In genomic region chr12:68863886-68864454, GRCh38 we compare ENCODE assay signal across 8 cellular contexts. TPM values are rescaled to one million over a fixed set of nuclear protein-coding genes. Genes with fewer than 3 reads are reported as not detected.
DNase-seq lines count a peak whose midpoint lies in the region; ATAC-seq and TF ChIP-seq lines count a peak whose summit lies in the region.
"Not testable (repeated sequence)": the region's sequence is repeated elsewhere in the genome, so short reads cannot be mapped to it uniquely, and the experiment has no call there.

No MANE protein-coding gene starts in this region.

- not testable (repeated sequence) for H3K4me1 ChIP-seq in GM23248 (ENCODE audit: insufficient read depth); tibial artery

- H3K4me3 ChIP-seq in GM23248, result peak overlapping the region; percentile 24; the same call in 1 of the 2 replicates
- not testable (repeated sequence) for H3K4me3 ChIP-seq in tibial artery

- 73 to 76% methylated on average over 8 of the region's 8 CpGs for WGBS in GM23248 (ENCODE audit: low coverage in 1 of 2, low lambda C conversion rate in 2 of 2, missing lambda C conversion rate in 2 of 2), 2 experiments

- in situ Hi-C loops in GM23248 (cut with MboI), result loop anchor here (25.0 kb wide), 1 partner anchor 373 kb away; the partner anchor contains the start of gene CPSF6

- H3K36me3 ChIP-seq in GM23248 (ENCODE audit: low read depth); tibial artery: not testable (repeated sequence)

- not testable (repeated sequence) for H3K27ac ChIP-seq in GM23248, epithelial cell of prostate, tibial artery

- intact Hi-C loops in tibial artery (cut with DNase I; ENCODE audit: low total_unique reads), result not testable (repeated sequence)

- not testable (repeated sequence) for H3K9ac ChIP-seq in GM23248

- H3K9me2 ChIP-seq in GM23248 (ENCODE audit: insufficient read depth), result not testable (repeated sequence)

- H3K9me3 ChIP-seq in GM23248 (ENCODE audit: low read depth); tibial artery: not testable (repeated sequence)

- DNase-seq in DMS53 treated with DMSO at 0.1 percent for 48 hours (lab: John Stamatoyannopoulos, UW; ENCODE audit: unreplicated experiment) (peak; percentile 72), GM23248 (peak; percentile 73), LHCN-M2 (ENCODE audit: low read depth) (peak; percentile 58), NCI-H69 (lab: John Stamatoyannopoulos, UW) (peak; percentile 53), epithelial cell of prostate (ENCODE audit: low read depth, low spot score) (peak; percentile 18), medulla oblongata (ENCODE audit: extremely low spot score) (peak; percentile 54)
- not testable (repeated sequence) for DNase-seq in tibial artery

- not testable (repeated sequence) for H3K79me2 ChIP-seq in GM23248 (ENCODE audit: insufficient read depth)

- H3K27me3 ChIP-seq in GM23248 (replicated peaks; ENCODE audit: insufficient read depth); tibial artery: not testable (repeated sequence)

- H4K20me1 ChIP-seq in GM23248 (ENCODE audit: insufficient read depth), result not testable (repeated sequence)

- TF ChIP-seq CTCF in tibial artery (IDR thresholded peaks at IDR 0.05), result peak; percentile 34 to 43

- H2AFZ ChIP-seq in GM23248, result 0 out of 2 replicates have a peak overlapping the region, but pooled peaks have one; percentile 32

- ATAC-seq in activated CD4-positive, CD25-positive, alpha-beta regulatory T cell treated with anti-CD3 and anti-CD28 coated beads, Interleukin-2, amount 50 U/mL, for 24 hours, result peak; percentile 38 to 76

- not testable (repeated sequence) for H3F3A ChIP-seq in GM23248 (ENCODE audit: insufficient read depth)

- not testable (repeated sequence) for H3K4me2 ChIP-seq in GM23248 (ENCODE audit: unreplicated experiment)

RNA-seq across cellular contexts. Expression of gene MDM2, which starts 56.0 kb away (rescaled TPM):
- total RNA-seq in GM23248 (2014; rRNA removed; shearing (Covaris generic)), result 111 and 156 TPM in 2 replicates
- 71.4 and 80.4 TPM in 2 replicates for polyA plus RNA-seq in GM23248 (2016; fragmentation: Nextera tagmentation; extraction: Ambion mirVana)
- total RNA-seq in LHCN-M2 (2014; rRNA removed), result 113 and 119 TPM in 2 replicates
- polyA plus RNA-seq in LHCN-M2 (2012), result 30.6 TPM
